Comparison of ENCODE assay signal across 9 cellular contexts in genomic region chr17:41308918-41309359, GRCh38. TPM values are rescaled to one million over a fixed set of nuclear protein-coding genes. Genes with fewer than 3 reads are reported as not detected.
DNase-seq lines count a peak whose midpoint lies in the region; ATAC-seq lines count a peak whose summit lies in the region.
"Had no signal": no experiment of that assay in that cellular context is flagged by ENCODE, and none has a peak within 500 bp of the region (broad histone marks: within the 10 kb centered on the region; RNA-seq: fewer than 3 reads in every experiment).

TSS of gene KRTAP16-1 (minus strand) at chr17:41309309. CDS start at chr17:41309253, 56 bp downstream.

- ATAC-seq in HG03175 (IDR thresholded peaks at IDR 0.05; ENCODE audit: unreplicated experiment) (peak; percentile 29), left colon (no peak), HG03280 (IDR thresholded peaks at IDR 0.05; ENCODE audit: unreplicated experiment) (no peak), GM18519 (IDR thresholded peaks at IDR 0.05; ENCODE audit: low FRiP score, unreplicated experiment) (no peak)
- peak; percentile 42 for ATAC-seq in central memory CD8-positive, alpha-beta T cell (replicated peaks; ENCODE audit: extremely low read depth, poor library complexity, severe bottlenecking)

- H3K9me3 Mint-ChIP-seq in central memory CD8-positive, alpha-beta T cell: no peaks in the 10 kb centered on the region

- DNase-seq in activated CD4-positive, CD25-positive, alpha-beta regulatory T cell treated with anti-CD3 and anti-CD28 coated beads, Interleukin-2, amount 50 U/mL, for 72 hours: peak; percentile 54
- peak in 1 of 2 donors; percentile 66 for DNase-seq in central memory CD8-positive, alpha-beta T cell (ENCODE audit: low spot score in 2 of 2)
- peak; percentile 11 to 18 for DNase-seq in stimulated activated CD8-positive, alpha-beta memory T cell treated with anti-CD3 and anti-CD28 coated beads, Interleukin-15, amount 100 ng/mL, for 4 hours (ENCODE audit: low read depth in 2 of 2)
- DNase-seq in left colon: no peak
- DNase-seq in NOMO-1 treated with dmso at 0.1 percent for 144 hours (lab: John Stamatoyannopoulos, UW; ENCODE audit: unreplicated experiment): no peak
- DNase-seq: NCI-H1436 had no signal

- H3K4me3 Mint-ChIP-seq in central memory CD8-positive, alpha-beta T cell: peak within 1 kb of the TSS; percentile 68

- intact Hi-C loops in left colon (cut with DNase I, micrococcal nuclease): no loop called here

- peaks cover 50% of the 10 kb centered on the region for H3K4me1 Mint-ChIP-seq in central memory CD8-positive, alpha-beta T cell

- peaks cover 19% of the 10 kb centered on the region for H3K36me3 Mint-ChIP-seq in central memory CD8-positive, alpha-beta T cell (ENCODE audit: insufficient read depth)

- H3K27ac Mint-ChIP-seq in central memory CD8-positive, alpha-beta T cell (ENCODE audit: low read depth): peak within 1 kb of the TSS; percentile 98

- no peaks in the 10 kb centered on the region for H3K27me3 Mint-ChIP-seq in central memory CD8-positive, alpha-beta T cell

RNA-seq across cellular contexts. Expression of gene KRTAP16-1, which starts in this region (rescaled TPM):
- total RNA-seq in left colon: not detected

Comparison
In these comparisons a context has a peak if more than half of its experiments do, and no peak if none do; other contexts are left out.
1. ATAC-seq: peak in HG03175 (single experiment) and central memory CD8-positive, alpha-beta T cell (single experiment); none in left colon (single experiment), HG03280 (single experiment) and GM18519 (single experiment).
2. DNase-seq: peak in activated CD4-positive, CD25-positive, alpha-beta regulatory T cell treated with anti-CD3 and anti-CD28 coated beads, Interleukin-2, amount 50 U/mL, for 72 hours (single experiment) and stimulated activated CD8-positive, alpha-beta memory T cell treated with anti-CD3 and anti-CD28 coated beads, Interleukin-15, amount 100 ng/mL, for 4 hours (2 of 2); none in left colon (0 of 2) and NOMO-1 treated with dmso at 0.1 percent for 144 hours (single experiment).